In the genomic region with DNA sequence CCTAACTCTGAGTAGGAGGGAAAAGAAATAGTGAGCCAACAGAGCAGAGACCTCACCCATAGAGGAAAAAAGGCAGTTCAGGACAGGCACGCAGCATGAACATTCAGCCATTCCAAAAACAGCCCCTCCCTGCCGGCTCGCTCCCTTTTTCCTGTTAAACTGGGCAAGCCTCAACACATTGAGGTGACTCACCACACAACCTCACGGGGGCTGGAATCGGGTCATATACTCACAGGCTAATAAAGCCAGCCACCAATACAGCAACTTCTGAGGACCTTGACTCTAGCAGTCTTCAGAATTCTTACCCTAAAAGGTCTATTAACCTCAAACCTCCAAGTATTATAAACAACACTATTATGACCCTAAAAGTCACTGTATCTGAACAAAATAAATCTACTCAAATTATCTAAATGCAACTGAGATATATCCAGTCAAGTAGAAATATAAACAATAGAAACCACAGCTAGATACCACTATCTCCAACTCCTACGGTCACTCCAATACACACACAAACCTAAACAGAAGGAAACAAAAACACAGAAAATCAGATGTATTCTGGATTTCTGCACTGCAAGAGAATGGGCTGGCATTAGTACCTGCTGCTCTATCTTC, we compare ENCODE assay signal across 1 cellular context.
TF ChIP-seq lines count a peak whose summit lies in the region.

No MANE protein-coding gene starts in this region.

TF ChIP-seq in HEK293, 187 proteins besides CTCF, POLR2A, EP300 and RAD21 (continued from another document and continues in another):
- TF ChIP-seq, protein P1, sequence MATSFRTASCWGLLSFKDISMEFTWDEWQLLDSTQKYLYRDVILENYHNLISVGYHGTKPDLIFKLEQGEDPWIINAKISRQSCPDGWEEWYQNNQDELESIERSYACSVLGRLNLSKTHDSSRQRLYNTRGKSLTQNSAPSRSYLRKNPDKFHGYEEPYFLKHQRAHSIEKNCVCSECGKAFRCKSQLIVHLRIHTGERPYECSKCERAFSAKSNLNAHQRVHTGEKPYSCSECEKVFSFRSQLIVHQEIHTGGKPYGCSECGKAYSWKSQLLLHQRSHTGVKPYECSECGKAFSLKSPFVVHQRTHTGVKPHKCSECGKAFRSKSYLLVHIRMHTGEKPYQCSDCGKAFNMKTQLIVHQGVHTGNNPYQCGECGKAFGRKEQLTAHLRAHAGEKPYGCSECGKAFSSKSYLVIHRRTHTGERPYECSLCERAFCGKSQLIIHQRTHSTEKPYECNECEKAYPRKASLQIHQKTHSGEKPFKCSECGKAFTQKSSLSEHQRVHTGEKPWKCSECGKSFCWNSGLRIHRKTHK (tag by site-specific recombination; IDR thresholded peaks at IDR 0.05), result no peak
- TF ChIP-seq ZNF768 (tag by site-specific recombination; IDR thresholded peaks at IDR 0.05) (no peak), ZNF354C (tag by site-specific recombination; IDR thresholded peaks at IDR 0.05; ENCODE audit: borderline replicate concordance, low read depth) (no peak), ZNF530 (tag by site-specific recombination; IDR thresholded peaks at IDR 0.05; ENCODE audit: low read depth) (no peak), ZNF571 (tag by site-specific recombination; IDR thresholded peaks at IDR 0.05) (no peak), RBAK (tag by site-specific recombination; IDR thresholded peaks at IDR 0.05) (no peak), ZNF366 (tag by site-specific recombination; conservative IDR thresholded peaks at IDR 0.05) (peak; percentile 94), ZNF785 (tag by site-specific recombination; IDR thresholded peaks at IDR 0.05) (no peak), ZBTB20 (tag by site-specific recombination; IDR thresholded peaks at IDR 0.05) (0 out of 2 replicates have a peak, but pooled peaks have one; percentile 14), ZFHX2 (tag by site-specific recombination; conservative IDR thresholded peaks at IDR 0.05) (peak; percentile 51; the same call in 1 of the 2 replicates), ZNF837 (tag by site-specific recombination; IDR thresholded peaks at IDR 0.05) (no peak), ZNF426 (tag by site-specific recombination; IDR thresholded peaks at IDR 0.05) (no peak), ZNF155 (tag by site-specific recombination; IDR thresholded peaks at IDR 0.05) (no peak), ZNF660 (tag by site-specific recombination; IDR thresholded peaks at IDR 0.05) (peak; percentile 71), ZNF747 (tag by site-specific recombination; IDR thresholded peaks at IDR 0.05) (no peak), KLF8 (tag by site-specific recombination; IDR thresholded peaks at IDR 0.05) (no peak), ZNF549 (tag by site-specific recombination; IDR thresholded peaks at IDR 0.05) (no peak), ZBTB48 (tag by site-specific recombination; IDR thresholded peaks at IDR 0.05) (0 out of 2 replicates have a peak, but pooled peaks have one; percentile 31), KLF16 (tag by site-specific recombination; IDR thresholded peaks at IDR 0.05) (peak; percentile 23; the same call in 1 of the 2 replicates), ZNF792 (tag by site-specific recombination; IDR thresholded peaks at IDR 0.05) (no peak), ZNF112 (tag by site-specific recombination; IDR thresholded peaks at IDR 0.05) (no peak), ZSCAN23 (tag by site-specific recombination; IDR thresholded peaks at IDR 0.05) (no peak), ZNF416 (tag by site-specific recombination; IDR thresholded peaks at IDR 0.05) (no peak), ZNF548 (tag by site-specific recombination; IDR thresholded peaks at IDR 0.05) (no peak), ZNF610 (tag by site-specific recombination; IDR thresholded peaks at IDR 0.05; ENCODE audit: borderline replicate concordance) (no peak), ZBTB17 (tag by site-specific recombination; IDR thresholded peaks at IDR 0.05) (peak; percentile 53), ZFP37 (tag by site-specific recombination; IDR thresholded peaks at IDR 0.05) (no peak), ZNF184 (tag by site-specific recombination; IDR thresholded peaks at IDR 0.05) (no peak), ZNF391 (tag by site-specific recombination; IDR thresholded peaks at IDR 0.05; ENCODE audit: borderline replicate concordance, low read depth) (no peak), SETDB1 (IDR thresholded peaks at IDR 0.05; ENCODE audit: insufficient read length, low read length) (no peak), ZNF544 (tag by site-specific recombination; IDR thresholded peaks at IDR 0.05) (no peak), ZNF791 (tag by site-specific recombination; IDR thresholded peaks at IDR 0.05) (no peak), ZBTB21 (tag by site-specific recombination; IDR thresholded peaks at IDR 0.05) (0 out of 2 replicates have a peak, but pooled peaks have one; percentile 41), ZNF133 (tag by site-specific recombination; IDR thresholded peaks at IDR 0.05) (no peak), ZNF146 (tag by site-specific recombination; IDR thresholded peaks at IDR 0.05) (no peak; the same call in 1 of the 2 replicates), ZSCAN30 (tag by site-specific recombination; IDR thresholded peaks at IDR 0.05) (peak; percentile 84), GLIS2 (tag by site-specific recombination; IDR thresholded peaks at IDR 0.05) (no peak), ZNF37A (tag by site-specific recombination; IDR thresholded peaks at IDR 0.05) (no peak)
- TF ChIP-seq, protein P2, sequence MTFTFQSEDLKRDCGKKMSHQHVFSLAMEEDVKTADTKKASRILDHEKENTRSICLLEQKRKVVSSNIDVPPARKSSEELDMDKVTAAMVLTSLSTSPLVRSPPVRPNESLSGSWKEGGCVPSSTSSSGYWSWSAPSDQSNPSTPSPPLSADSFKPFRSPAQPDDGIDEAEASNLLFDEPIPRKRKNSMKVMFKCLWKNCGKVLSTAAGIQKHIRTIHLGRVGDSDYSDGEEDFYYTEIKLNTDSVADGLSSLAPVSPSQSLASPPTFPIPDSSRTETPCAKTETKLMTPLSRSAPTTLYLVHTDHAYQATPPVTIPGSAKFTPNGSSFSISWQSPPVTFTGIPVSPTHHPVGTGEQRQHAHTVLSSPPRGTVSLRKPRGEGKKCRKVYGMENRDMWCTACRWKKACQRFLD (tag by site-specific recombination; IDR thresholded peaks at IDR 0.05), result no peak
- TF ChIP-seq, protein P3, sequence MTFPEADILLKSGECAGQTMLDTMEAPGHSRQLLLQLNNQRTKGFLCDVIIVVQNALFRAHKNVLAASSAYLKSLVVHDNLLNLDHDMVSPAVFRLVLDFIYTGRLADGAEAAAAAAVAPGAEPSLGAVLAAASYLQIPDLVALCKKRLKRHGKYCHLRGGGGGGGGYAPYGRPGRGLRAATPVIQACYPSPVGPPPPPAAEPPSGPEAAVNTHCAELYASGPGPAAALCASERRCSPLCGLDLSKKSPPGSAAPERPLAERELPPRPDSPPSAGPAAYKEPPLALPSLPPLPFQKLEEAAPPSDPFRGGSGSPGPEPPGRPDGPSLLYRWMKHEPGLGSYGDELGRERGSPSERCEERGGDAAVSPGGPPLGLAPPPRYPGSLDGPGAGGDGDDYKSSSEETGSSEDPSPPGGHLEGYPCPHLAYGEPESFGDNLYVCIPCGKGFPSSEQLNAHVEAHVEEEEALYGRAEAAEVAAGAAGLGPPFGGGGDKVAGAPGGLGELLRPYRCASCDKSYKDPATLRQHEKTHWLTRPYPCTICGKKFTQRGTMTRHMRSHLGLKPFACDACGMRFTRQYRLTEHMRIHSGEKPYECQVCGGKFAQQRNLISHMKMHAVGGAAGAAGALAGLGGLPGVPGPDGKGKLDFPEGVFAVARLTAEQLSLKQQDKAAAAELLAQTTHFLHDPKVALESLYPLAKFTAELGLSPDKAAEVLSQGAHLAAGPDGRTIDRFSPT (tag by site-specific recombination; IDR thresholded peaks at IDR 0.05), result peak; percentile 86
- TF ChIP-seq, protein P4, sequence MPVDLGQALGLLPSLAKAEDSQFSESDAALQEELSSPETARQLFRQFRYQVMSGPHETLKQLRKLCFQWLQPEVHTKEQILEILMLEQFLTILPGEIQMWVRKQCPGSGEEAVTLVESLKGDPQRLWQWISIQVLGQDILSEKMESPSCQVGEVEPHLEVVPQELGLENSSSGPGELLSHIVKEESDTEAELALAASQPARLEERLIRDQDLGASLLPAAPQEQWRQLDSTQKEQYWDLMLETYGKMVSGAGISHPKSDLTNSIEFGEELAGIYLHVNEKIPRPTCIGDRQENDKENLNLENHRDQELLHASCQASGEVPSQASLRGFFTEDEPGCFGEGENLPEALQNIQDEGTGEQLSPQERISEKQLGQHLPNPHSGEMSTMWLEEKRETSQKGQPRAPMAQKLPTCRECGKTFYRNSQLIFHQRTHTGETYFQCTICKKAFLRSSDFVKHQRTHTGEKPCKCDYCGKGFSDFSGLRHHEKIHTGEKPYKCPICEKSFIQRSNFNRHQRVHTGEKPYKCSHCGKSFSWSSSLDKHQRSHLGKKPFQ (tag by site-specific recombination; IDR thresholded peaks at IDR 0.05), result peak; percentile 51; the same call in 1 of the 2 replicates
- TF ChIP-seq, protein P5, sequence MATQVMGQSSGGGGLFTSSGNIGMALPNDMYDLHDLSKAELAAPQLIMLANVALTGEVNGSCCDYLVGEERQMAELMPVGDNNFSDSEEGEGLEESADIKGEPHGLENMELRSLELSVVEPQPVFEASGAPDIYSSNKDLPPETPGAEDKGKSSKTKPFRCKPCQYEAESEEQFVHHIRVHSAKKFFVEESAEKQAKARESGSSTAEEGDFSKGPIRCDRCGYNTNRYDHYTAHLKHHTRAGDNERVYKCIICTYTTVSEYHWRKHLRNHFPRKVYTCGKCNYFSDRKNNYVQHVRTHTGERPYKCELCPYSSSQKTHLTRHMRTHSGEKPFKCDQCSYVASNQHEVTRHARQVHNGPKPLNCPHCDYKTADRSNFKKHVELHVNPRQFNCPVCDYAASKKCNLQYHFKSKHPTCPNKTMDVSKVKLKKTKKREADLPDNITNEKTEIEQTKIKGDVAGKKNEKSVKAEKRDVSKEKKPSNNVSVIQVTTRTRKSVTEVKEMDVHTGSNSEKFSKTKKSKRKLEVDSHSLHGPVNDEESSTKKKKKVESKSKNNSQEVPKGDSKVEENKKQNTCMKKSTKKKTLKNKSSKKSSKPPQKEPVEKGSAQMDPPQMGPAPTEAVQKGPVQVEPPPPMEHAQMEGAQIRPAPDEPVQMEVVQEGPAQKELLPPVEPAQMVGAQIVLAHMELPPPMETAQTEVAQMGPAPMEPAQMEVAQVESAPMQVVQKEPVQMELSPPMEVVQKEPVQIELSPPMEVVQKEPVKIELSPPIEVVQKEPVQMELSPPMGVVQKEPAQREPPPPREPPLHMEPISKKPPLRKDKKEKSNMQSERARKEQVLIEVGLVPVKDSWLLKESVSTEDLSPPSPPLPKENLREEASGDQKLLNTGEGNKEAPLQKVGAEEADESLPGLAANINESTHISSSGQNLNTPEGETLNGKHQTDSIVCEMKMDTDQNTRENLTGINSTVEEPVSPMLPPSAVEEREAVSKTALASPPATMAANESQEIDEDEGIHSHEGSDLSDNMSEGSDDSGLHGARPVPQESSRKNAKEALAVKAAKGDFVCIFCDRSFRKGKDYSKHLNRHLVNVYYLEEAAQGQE (tag by site-specific recombination; IDR thresholded peaks at IDR 0.05), result 0 out of 2 replicates have a peak, but pooled peaks have one; percentile 6
- TF ChIP-seq, protein P6, sequence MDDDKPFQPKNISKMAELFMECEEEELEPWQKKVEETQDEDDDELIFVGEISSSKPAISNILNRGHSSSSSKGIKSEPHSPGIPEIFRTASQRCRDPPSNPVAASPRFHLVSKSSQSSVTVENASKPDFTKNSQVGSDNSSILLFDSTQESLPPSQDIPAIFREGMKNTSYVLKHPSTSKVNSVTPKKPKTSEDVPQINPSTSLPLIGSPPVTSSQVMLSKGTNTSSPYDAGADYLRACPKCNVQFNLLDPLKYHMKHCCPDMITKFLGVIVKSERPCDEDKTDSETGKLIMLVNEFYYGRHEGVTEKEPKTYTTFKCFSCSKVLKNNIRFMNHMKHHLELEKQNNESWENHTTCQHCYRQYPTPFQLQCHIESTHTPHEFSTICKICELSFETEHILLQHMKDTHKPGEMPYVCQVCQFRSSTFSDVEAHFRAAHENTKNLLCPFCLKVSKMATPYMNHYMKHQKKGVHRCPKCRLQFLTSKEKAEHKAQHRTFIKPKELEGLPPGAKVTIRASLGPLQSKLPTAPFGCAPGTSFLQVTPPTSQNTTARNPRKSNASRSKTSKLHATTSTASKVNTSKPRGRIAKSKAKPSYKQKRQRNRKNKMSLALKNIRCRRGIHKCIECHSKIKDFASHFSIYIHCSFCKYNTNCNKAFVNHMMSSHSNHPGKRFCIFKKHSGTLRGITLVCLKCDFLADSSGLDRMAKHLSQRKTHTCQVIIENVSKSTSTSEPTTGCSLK (tag by site-specific recombination; IDR thresholded peaks at IDR 0.05), result no peak
- TF ChIP-seq, protein P7, sequence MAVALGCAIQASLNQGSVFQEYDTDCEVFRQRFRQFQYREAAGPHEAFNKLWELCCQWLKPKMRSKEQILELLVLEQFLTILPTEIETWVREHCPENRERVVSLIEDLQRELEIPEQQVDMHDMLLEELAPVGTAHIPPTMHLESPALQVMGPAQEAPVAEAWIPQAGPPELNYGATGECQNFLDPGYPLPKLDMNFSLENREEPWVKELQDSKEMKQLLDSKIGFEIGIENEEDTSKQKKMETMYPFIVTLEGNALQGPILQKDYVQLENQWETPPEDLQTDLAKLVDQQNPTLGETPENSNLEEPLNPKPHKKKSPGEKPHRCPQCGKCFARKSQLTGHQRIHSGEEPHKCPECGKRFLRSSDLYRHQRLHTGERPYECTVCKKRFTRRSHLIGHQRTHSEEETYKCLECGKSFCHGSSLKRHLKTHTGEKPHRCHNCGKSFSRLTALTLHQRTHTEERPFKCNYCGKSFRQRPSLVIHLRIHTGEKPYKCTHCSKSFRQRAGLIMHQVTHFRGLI (tag by site-specific recombination; IDR thresholded peaks at IDR 0.05), result no peak
- TF ChIP-seq, protein P8, sequence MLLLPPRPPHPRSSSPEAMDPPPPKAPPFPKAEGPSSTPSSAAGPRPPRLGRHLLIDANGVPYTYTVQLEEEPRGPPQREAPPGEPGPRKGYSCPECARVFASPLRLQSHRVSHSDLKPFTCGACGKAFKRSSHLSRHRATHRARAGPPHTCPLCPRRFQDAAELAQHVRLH (tag by site-specific recombination; IDR thresholded peaks at IDR 0.05), result peak; percentile 79
- TF ChIP-seq, protein P9, sequence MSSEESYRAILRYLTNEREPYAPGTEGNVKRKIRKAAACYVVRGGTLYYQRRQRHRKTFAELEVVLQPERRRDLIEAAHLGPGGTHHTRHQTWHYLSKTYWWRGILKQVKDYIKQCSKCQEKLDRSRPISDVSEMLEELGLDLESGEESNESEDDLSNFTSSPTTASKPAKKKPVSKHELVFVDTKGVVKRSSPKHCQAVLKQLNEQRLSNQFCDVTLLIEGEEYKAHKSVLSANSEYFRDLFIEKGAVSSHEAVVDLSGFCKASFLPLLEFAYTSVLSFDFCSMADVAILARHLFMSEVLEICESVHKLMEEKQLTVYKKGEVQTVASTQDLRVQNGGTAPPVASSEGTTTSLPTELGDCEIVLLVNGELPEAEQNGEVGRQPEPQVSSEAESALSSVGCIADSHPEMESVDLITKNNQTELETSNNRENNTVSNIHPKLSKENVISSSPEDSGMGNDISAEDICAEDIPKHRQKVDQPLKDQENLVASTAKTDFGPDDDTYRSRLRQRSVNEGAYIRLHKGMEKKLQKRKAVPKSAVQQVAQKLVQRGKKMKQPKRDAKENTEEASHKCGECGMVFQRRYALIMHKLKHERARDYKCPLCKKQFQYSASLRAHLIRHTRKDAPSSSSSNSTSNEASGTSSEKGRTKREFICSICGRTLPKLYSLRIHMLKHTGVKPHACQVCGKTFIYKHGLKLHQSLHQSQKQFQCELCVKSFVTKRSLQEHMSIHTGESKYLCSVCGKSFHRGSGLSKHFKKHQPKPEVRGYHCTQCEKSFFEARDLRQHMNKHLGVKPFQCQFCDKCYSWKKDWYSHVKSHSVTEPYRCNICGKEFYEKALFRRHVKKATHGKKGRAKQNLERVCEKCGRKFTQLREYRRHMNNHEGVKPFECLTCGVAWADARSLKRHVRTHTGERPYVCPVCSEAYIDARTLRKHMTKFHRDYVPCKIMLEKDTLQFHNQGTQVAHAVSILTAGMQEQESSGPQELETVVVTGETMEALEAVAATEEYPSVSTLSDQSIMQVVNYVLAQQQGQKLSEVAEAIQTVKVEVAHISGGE (tag by site-specific recombination; conservative IDR thresholded peaks at IDR 0.05; ENCODE audit: low read depth), result no peak
